Comparison of ENCODE assay signal across 1 cellular context in genomic region chr16:86740298-86740697, GRCh38.
TF ChIP-seq lines count a peak whose summit lies in the region.

No MANE protein-coding gene starts in this region.

TF ChIP-seq in H1, 55 proteins besides CTCF, POLR2A, EP300 and RAD21:
- no peak for TF ChIP-seq NANOG (IDR thresholded peaks at IDR 0.05; ENCODE audit: insufficient read depth, low read depth, low read length, poor library complexity, severe bottlenecking)
- TF ChIP-seq ZNF274 (IDR thresholded peaks at IDR 0.05; ENCODE audit: borderline replicate concordance, extremely low read depth, low read length) = no peak
- TF ChIP-seq POLR2AphosphoS5 (IDR thresholded peaks at IDR 0.05; ENCODE audit: low read depth, low read length) = no peak
- no peak for TF ChIP-seq CREB1 (IDR thresholded peaks at IDR 0.05)
- no peak for TF ChIP-seq SRF (IDR thresholded peaks at IDR 0.05; ENCODE audit: low read depth, low read length)
- TF ChIP-seq KDM4A (IDR thresholded peaks at IDR 0.05; ENCODE audit: low read depth, low read length, severe bottlenecking) = no peak
- TF ChIP-seq GABPA (IDR thresholded peaks at IDR 0.05; ENCODE audit: borderline replicate concordance, insufficient read depth, low read length) = no peak
- no peak for TF ChIP-seq TCF12 (IDR thresholded peaks at IDR 0.05; ENCODE audit: low read depth, low read length)
- no peak for TF ChIP-seq E2F6 (IDR thresholded peaks at IDR 0.05)
- no peak for TF ChIP-seq KDM1A (IDR thresholded peaks at IDR 0.05; ENCODE audit: borderline replicate concordance, low read length)
- TF ChIP-seq TBP (IDR thresholded peaks at IDR 0.05; ENCODE audit: low read depth, low read length) = no peak
- TF ChIP-seq SP4 (IDR thresholded peaks at IDR 0.05; ENCODE audit: low read length) = no peak
- no peak for TF ChIP-seq EGR1 (IDR thresholded peaks at IDR 0.05; ENCODE audit: borderline replicate concordance, low read depth, low read length)
